Comparison of ENCODE assay signal across 8 cellular contexts in the genomic region with DNA sequence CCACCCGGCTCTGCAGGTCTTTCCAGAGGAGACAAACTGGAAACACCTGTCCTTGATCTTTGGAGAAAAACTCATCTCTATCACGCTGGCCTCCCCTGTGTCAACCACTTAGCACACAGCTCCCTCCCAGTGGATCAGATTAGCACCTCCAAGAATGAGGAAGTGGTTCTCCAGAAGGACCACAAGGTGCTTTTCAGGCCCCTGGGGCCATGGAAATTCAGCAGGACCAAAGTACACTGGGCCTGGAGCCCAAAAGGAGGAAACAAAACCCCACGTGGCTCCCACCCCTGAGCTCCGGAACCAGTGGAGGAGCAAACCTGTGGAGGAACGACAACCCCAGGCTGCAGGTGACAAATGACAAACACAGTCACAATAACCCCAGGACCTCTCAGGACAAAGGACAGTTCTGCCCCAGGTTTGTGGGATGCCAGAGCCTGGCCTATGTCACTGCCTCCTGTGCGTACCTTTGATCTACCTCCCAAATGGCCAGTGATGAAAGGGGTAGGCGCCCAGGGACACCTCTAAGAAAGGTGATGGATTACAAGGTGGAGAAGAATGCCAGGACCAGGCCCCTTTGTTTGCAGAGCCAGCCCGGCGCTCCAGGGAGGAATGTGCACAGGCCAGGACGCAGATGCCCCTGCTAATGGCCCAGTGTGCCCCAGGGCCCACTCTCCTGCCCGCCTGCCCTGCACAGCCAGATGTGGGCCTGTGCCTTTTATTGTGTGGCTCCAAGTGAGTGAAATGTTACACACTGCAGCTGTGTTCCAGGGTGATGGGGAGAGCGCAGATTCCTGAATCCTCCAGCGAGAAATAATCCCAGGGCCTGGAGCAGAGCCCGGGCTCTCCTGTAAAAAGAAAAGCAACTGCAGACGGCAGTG. TPM values are rescaled to one million over a fixed set of nuclear protein-coding genes. Genes with fewer than 3 reads are reported as not detected.
DNase-seq lines count a peak whose midpoint lies in the region; ATAC-seq and TF ChIP-seq lines count a peak whose summit lies in the region.

No MANE protein-coding gene starts in this region.

- TF ChIP-seq CTCF in BE2C (IDR thresholded peaks at IDR 0.05; ENCODE audit: low read depth, low read length) (no peak), colonic mucosa (IDR thresholded peaks at IDR 0.05) (no peak)

- intact Hi-C loops in colonic mucosa (cut with DNase I), result no loop called here

- H3K27ac ChIP-seq in colonic mucosa, result peak overlapping the region; percentile 67

- DNase-seq in BE2C, result peak; percentile 74
- DNase-seq in NCI-H2029 (lab: John Stamatoyannopoulos, UW), result peak; percentile 55
- peak; percentile 89 for DNase-seq in colonic mucosa
- no peak for DNase-seq in T-helper 9 cell
- DNase-seq in HuH-7 (ENCODE audit: low spot score), result no peak

- H3K4me1 ChIP-seq in BE2C, result peaks cover 22% of the 10 kb centered on the region
- H3K4me1 ChIP-seq in colonic mucosa, result peaks cover 35% of the 10 kb centered on the region
- peaks cover 93% of the 10 kb centered on the region for H3K4me1 ChIP-seq in mucosa of stomach (ENCODE audit: control insufficient read depth, insufficient read depth, low read length)

- ATAC-seq in GM21825 (IDR thresholded peaks at IDR 0.05; ENCODE audit: unreplicated experiment) (no peak), HG03097 (IDR thresholded peaks at IDR 0.05; ENCODE audit: low FRiP score, unreplicated experiment) (no peak)

- no peaks in the 10 kb centered on the region for H3K9me3 ChIP-seq in BE2C
- H3K9me3 ChIP-seq in colonic mucosa, result no peaks in the 10 kb centered on the region
- no peaks in the 10 kb centered on the region for H3K9me3 ChIP-seq in mucosa of stomach (ENCODE audit: control insufficient read depth, low read length)

- H3K4me3 ChIP-seq in BE2C (ENCODE audit: low read depth, low read length), result no peak overlapping the region
- H3K4me3 ChIP-seq in colonic mucosa, result no peak overlapping the region
- H3K4me3 ChIP-seq in mucosa of stomach (ENCODE audit: low read length), result no peak overlapping the region

- H3K27me3 ChIP-seq in BE2C (peaks cover 5% of the 10 kb centered on the region), colonic mucosa (no peaks in the 10 kb centered on the region), mucosa of stomach (ENCODE audit: control insufficient read depth, insufficient read depth, low read length) (no peaks in the 10 kb centered on the region)

- H3K36me3 ChIP-seq in BE2C (no peaks in the 10 kb centered on the region), colonic mucosa (no peaks in the 10 kb centered on the region), mucosa of stomach (ENCODE audit: control insufficient read depth, insufficient read depth, low read length) (no peaks in the 10 kb centered on the region)

- H3K9ac ChIP-seq in colonic mucosa (ENCODE audit: low read depth in 2 of 2, low read length in 2 of 2) (peak overlapping the region in 1 of 2 donors; percentile 81), mucosa of stomach (ENCODE audit: low read length) (peak overlapping the region; percentile 35)

RNA-seq across cellular contexts. Expression of a gene that starts 5.6 kb away (rescaled TPM):
- 1.2 TPM for polyA plus RNA-seq in BE2C (2012; ENCODE audit: insufficient read depth, insufficient read length, low read depth)
- 10 to 100 TPM; 41.1 to 58.2 TPM for total RNA-seq in colonic mucosa

Comparison
In these comparisons a context has a peak if more than half of its experiments do, and no peak if none do; other contexts are left out.
1. DNase-seq: peak in BE2C (single experiment), NCI-H2029 (single experiment) and colonic mucosa (single experiment); none in T-helper 9 cell (single experiment) and HuH-7 (single experiment).